ENCODE assay signal across 26 cellular contexts in genomic region chr14:36506732-36507614, GRCh38. TPM values are rescaled to one million over a fixed set of nuclear protein-coding genes. Genes with fewer than 3 reads are reported as not detected.
DNase-seq lines count a peak whose midpoint lies in the region; ATAC-seq and TF ChIP-seq lines count a peak whose summit lies in the region.
"Had no signal": no experiment of that assay in that cellular context is flagged by ENCODE, and none has a peak within 500 bp of the region (broad histone marks: within the 10 kb centered on the region; RNA-seq: fewer than 3 reads in every experiment).

No MANE protein-coding gene starts in this region.

- H3K27ac Mint-ChIP-seq in activated CD4-positive, alpha-beta T cell treated with anti-CD3 and anti-CD28 coated beads, Interleukin-2, amount 10 ng/mL, durations not matched to agents 24 days and 14 days: peak overlapping the region; percentile 29
- H3K27ac Mint-ChIP-seq in glutamatergic neuron (ENCODE audit: unreplicated experiment): peak overlapping the region; percentile 23
- no peak overlapping the region for H3K27ac Mint-ChIP-seq in activated T-helper 17 cell treated with anti-CD3 and anti-CD28 coated beads, Interleukin-2, amount 50 U/mL, for 72 hours
- H3K27ac Mint-ChIP-seq: activated CD4-positive, alpha-beta memory T cell treated with anti-CD3 and anti-CD28 coated beads, Interleukin-2, amount 10 ng/mL, durations not matched to agents 7 days and 5 days; brain had no signal

- H3K9me3 Mint-ChIP-seq in activated CD4-positive, alpha-beta T cell treated with anti-CD3 and anti-CD28 coated beads, Interleukin-2, amount 10 ng/mL, durations not matched to agents 24 days and 14 days: peaks cover 22% of the 10 kb centered on the region
- H3K9me3 Mint-ChIP-seq in glutamatergic neuron (ENCODE audit: unreplicated experiment): peaks cover 14% of the 10 kb centered on the region
- H3K9me3 Mint-ChIP-seq in activated T-helper 17 cell treated with anti-CD3 and anti-CD28 coated beads, Interleukin-2, amount 50 U/mL, for 72 hours: peaks cover 4% of the 10 kb centered on the region
- H3K9me3 Mint-ChIP-seq: activated CD4-positive, alpha-beta memory T cell treated with anti-CD3 and anti-CD28 coated beads, Interleukin-2, amount 10 ng/mL, durations not matched to agents 7 days and 5 days had no signal

- no peak for DNase-seq in activated CD4-positive, alpha-beta T cell treated with anti-CD3 and anti-CD28 coated beads, Interleukin-2, amount 10 ng/mL, durations not matched to agents 24 days and 14 days
- no peak for DNase-seq in activated CD4-positive, alpha-beta T cell treated with anti-CD3 and anti-CD28 coated beads, Interleukin-2, amount 50 U/mL, for 1 hour
- DNase-seq in NCI-H1092 treated with DMSO at 0.1 percent for 48 hours (lab: John Stamatoyannopoulos, UW) (peak; percentile 75), glutamatergic neuron (no peak), NCI-H1694 (lab: John Stamatoyannopoulos, UW) (no peak)
- DNase-seq: activated CD4-positive, alpha-beta memory T cell treated with anti-CD3 and anti-CD28 coated beads, Interleukin-2, amount 10 ng/mL, durations not matched to agents 7 days and 5 days; activated CD4-positive, CD25-positive, alpha-beta regulatory T cell; activated gamma-delta T cell treated with Interleukin-2 at 50 U/mL for 16 hours; activated T-cell treated with anti-CD3 and anti-CD28 coated beads for 4 hours; COR-L47; heart left ventricle; mesenchymal stem cell; NCI-H1930; NCI-H446 treated with DMSO at 0.1 percent for 48 hours; NK-92 treated with Interleukin-12 subunit alpha and Interleukin-12 subunit beta, amount 100 ng/mL, for 24 hours; occipital lobe; stimulated activated CD4-positive, alpha-beta T cell treated with anti-CD3 and anti-CD28 coated beads, Interleukin-1b, Interleukin-23, amount 100 ng/mL, for 48 hours had no signal

- H3K4me3 Mint-ChIP-seq in activated CD4-positive, alpha-beta T cell treated with anti-CD3 and anti-CD28 coated beads, Interleukin-2, amount 10 ng/mL, durations not matched to agents 24 days and 14 days: no peak overlapping the region
- peak overlapping the region; percentile 51 for H3K4me3 Mint-ChIP-seq in glutamatergic neuron (ENCODE audit: unreplicated experiment)
- no peak overlapping the region for H3K4me3 Mint-ChIP-seq in activated T-helper 17 cell treated with anti-CD3 and anti-CD28 coated beads, Interleukin-2, amount 50 U/mL, for 72 hours
- H3K4me3 Mint-ChIP-seq: activated CD4-positive, alpha-beta memory T cell treated with anti-CD3 and anti-CD28 coated beads, Interleukin-2, amount 10 ng/mL, durations not matched to agents 7 days and 5 days; brain had no signal

- no peak for TF ChIP-seq CTCF in glutamatergic neuron (IDR thresholded peaks at IDR 0.05; ENCODE audit: partially characterized antibody, unreplicated experiment)

- intact Hi-C loops in activated CD4-positive, alpha-beta T cell treated with anti-CD3 and anti-CD28 coated beads, Interleukin-2, amount 10 ng/mL, durations not matched to agents 24 days and 14 days (cut with micrococcal nuclease): loop anchor here (5.0 kb wide), 1 partner anchor 150 kb away; no protein-coding TSS in a partner anchor

- peaks cover 81% of the 10 kb centered on the region for H3K27me3 Mint-ChIP-seq in activated CD4-positive, alpha-beta T cell treated with anti-CD3 and anti-CD28 coated beads, Interleukin-2, amount 10 ng/mL, durations not matched to agents 24 days and 14 days
- peaks cover 56% of the 10 kb centered on the region for H3K27me3 Mint-ChIP-seq in glutamatergic neuron (ENCODE audit: unreplicated experiment)
- peaks cover 70% of the 10 kb centered on the region for H3K27me3 Mint-ChIP-seq in activated T-helper 17 cell treated with anti-CD3 and anti-CD28 coated beads, Interleukin-2, amount 50 U/mL, for 72 hours

- H3K4me1 Mint-ChIP-seq in activated CD4-positive, alpha-beta T cell treated with anti-CD3 and anti-CD28 coated beads, Interleukin-2, amount 10 ng/mL, durations not matched to agents 24 days and 14 days: peaks cover 4% of the 10 kb centered on the region
- peaks cover 12% of the 10 kb centered on the region for H3K4me1 Mint-ChIP-seq in glutamatergic neuron (ENCODE audit: low read depth, unreplicated experiment)
- peaks cover 4% of the 10 kb centered on the region for H3K4me1 Mint-ChIP-seq in activated T-helper 17 cell treated with anti-CD3 and anti-CD28 coated beads, Interleukin-2, amount 50 U/mL, for 72 hours

- no peak for ATAC-seq in activated T-helper 17 cell treated with anti-CD3 and anti-CD28 coated beads, Interleukin-2, amount 50 U/mL, for 72 hours (replicated peaks)
- ATAC-seq in GM19467 (IDR thresholded peaks at IDR 0.05; ENCODE audit: unreplicated experiment) (no peak), HG03342 (IDR thresholded peaks at IDR 0.05; ENCODE audit: unreplicated experiment) (no peak)
- ATAC-seq: heart left ventricle had no signal

- H3K36me3 Mint-ChIP-seq in activated CD4-positive, alpha-beta T cell treated with anti-CD3 and anti-CD28 coated beads, Interleukin-2, amount 10 ng/mL, durations not matched to agents 24 days and 14 days (ENCODE audit: low read depth): peaks cover 10% of the 10 kb centered on the region
- H3K36me3 Mint-ChIP-seq in glutamatergic neuron (ENCODE audit: unreplicated experiment): peaks cover 4% of the 10 kb centered on the region
- H3K36me3 Mint-ChIP-seq in activated T-helper 17 cell treated with anti-CD3 and anti-CD28 coated beads, Interleukin-2, amount 50 U/mL, for 72 hours (ENCODE audit: low read depth): peaks cover 11% of the 10 kb centered on the region
- H3K36me3 Mint-ChIP-seq: brain had no signal

RNA-seq across cellular contexts. Expression of gene NKX2-1, which starts 13.1 kb away (rescaled TPM):
- not detected in 2 replicates for total RNA-seq in activated CD4-positive, alpha-beta T cell treated with anti-CD3 and anti-CD28 coated beads, Interleukin-2, amount 10 ng/mL, durations not matched to agents 24 days and 14 days
- not detected for total RNA-seq in glutamatergic neuron (ENCODE audit: unreplicated experiment)
- not detected for total RNA-seq in activated T-helper 17 cell treated with anti-CD3 and anti-CD28 coated beads, Interleukin-2, amount 50 U/mL, for 72 hours
- total RNA-seq: A673; activated CD4-positive, alpha-beta memory T cell treated with anti-CD3 and anti-CD28 coated beads, Interleukin-2, amount 10 ng/mL, durations not matched to agents 7 days and 5 days; chondrocyte; epithelial cell of proximal tubule; heart left ventricle; myocyte; ureter had no signal
